ENCODE assay signal across 8 cellular contexts in genomic region chr9:128438343-128439109, GRCh38. TPM values are rescaled to one million over a fixed set of nuclear protein-coding genes. Genes with fewer than 3 reads are reported as not detected.
DNase-seq lines count a peak whose midpoint lies in the region; ATAC-seq and TF ChIP-seq lines count a peak whose summit lies in the region.

No MANE protein-coding gene starts in this region.

- no peaks in the 10 kb centered on the region for H3K9me3 ChIP-seq in DOHH2 (ENCODE audit: control insufficient read depth, insufficient read depth, low read length)

- no peaks in the 10 kb centered on the region for H3F3A ChIP-seq in DOHH2 (ENCODE audit: control insufficient read depth, insufficient read depth)

- no peaks in the 10 kb centered on the region for H3K36me3 Mint-ChIP-seq in activated CD4-positive, alpha-beta T cell treated with anti-CD3 and anti-CD28 coated beads for 36 hours (ENCODE audit: low read depth)
- peaks cover 5% of the 10 kb centered on the region for H3K36me3 Mint-ChIP-seq in chondrocyte (ENCODE audit: low read depth)

- H3K27me3 ChIP-seq in DOHH2 (ENCODE audit: control insufficient read depth, low read length) = no peaks in the 10 kb centered on the region

- peaks cover 2% of the 10 kb centered on the region for H3K4me1 Mint-ChIP-seq in activated CD4-positive, alpha-beta T cell treated with anti-CD3 and anti-CD28 coated beads for 36 hours
- peaks cover 2% of the 10 kb centered on the region for H3K4me1 Mint-ChIP-seq in chondrocyte (ENCODE audit: low read depth)

- H3K27ac Mint-ChIP-seq in activated CD4-positive, alpha-beta T cell treated with anti-CD3 and anti-CD28 coated beads for 36 hours = no peak overlapping the region
- H3K27ac Mint-ChIP-seq in chondrocyte (ENCODE audit: unreplicated experiment) = no peak overlapping the region

- POLR2A ChIA-PET in activated CD4-positive, alpha-beta T cell treated with anti-CD3 and anti-CD28 coated beads for 36 hours (lab: Charles Lee) = no interaction called here

- ATAC-seq in HG02981 (IDR thresholded peaks at IDR 0.05; ENCODE audit: unreplicated experiment) (peak; percentile 48), GM18873 (IDR thresholded peaks at IDR 0.05; ENCODE audit: low FRiP score, unreplicated experiment) (no peak)
- peak; percentile 100 for ATAC-seq in activated CD4-positive, alpha-beta T cell treated with anti-CD3 and anti-CD28 coated beads for 36 hours

- no peak overlapping the region for H3K27ac ChIP-seq in DOHH2 (ENCODE audit: low read depth, low read length)

- CTCF ChIA-PET in activated CD4-positive, alpha-beta T cell treated with anti-CD3 and anti-CD28 coated beads for 36 hours (lab: Charles Lee) = interaction anchor here (0.5 to 2.0 kb wide), 27 partner anchors 9 to 581 kb away, joined by 3 to 17 read pairs (median 3); partner anchors contain the start of genes GOLGA2, ODF2 and SWI5

- intact Hi-C loops in activated CD4-positive, alpha-beta T cell treated with anti-CD3 and anti-CD28 coated beads for 36 hours (cut with DNase I, micrococcal nuclease) = no loop called here

- no peak overlapping the region for H3K4me3 Mint-ChIP-seq in activated CD4-positive, alpha-beta T cell treated with anti-CD3 and anti-CD28 coated beads for 36 hours
- H3K4me3 Mint-ChIP-seq in chondrocyte (ENCODE audit: unreplicated experiment) = no peak overlapping the region

- no peaks in the 10 kb centered on the region for H3K36me3 ChIP-seq in DOHH2 (ENCODE audit: control insufficient read depth, low read length)

- peak; percentile 78 for DNase-seq in NCI-H510A treated with DMSO at 0.1 percent for 48 hours (lab: John Stamatoyannopoulos, UW)
- DNase-seq in activated CD4-positive, alpha-beta T cell treated with anti-CD3 and anti-CD28 coated beads for 36 hours = peak; percentile 93
- DNase-seq in chondrocyte (ENCODE audit: low spot score) = no peak
- peak; percentile 87 for DNase-seq in left kidney (ENCODE audit: low read depth, low spot score)
- DNase-seq in stimulated activated CD4-positive, alpha-beta T cell treated with anti-CD3 and anti-CD28 coated beads, Interleukin-4, amount 100 ng/mL, for 48 hours (ENCODE audit: low read depth in 2 of 2) = peak; percentile 82 to 95

- no peaks in the 10 kb centered on the region for H3K9me3 Mint-ChIP-seq in activated CD4-positive, alpha-beta T cell treated with anti-CD3 and anti-CD28 coated beads for 36 hours (ENCODE audit: low read depth)
- no peaks in the 10 kb centered on the region for H3K9me3 Mint-ChIP-seq in chondrocyte (ENCODE audit: low read depth)

- peaks cover 8% of the 10 kb centered on the region for H3K4me1 ChIP-seq in DOHH2 (ENCODE audit: control insufficient read depth, low read length)

- no peak overlapping the region for H3K4me3 ChIP-seq in DOHH2 (ENCODE audit: low read length)

- H3K9me2 ChIP-seq in DOHH2 (replicated peaks; ENCODE audit: control insufficient read depth, low read length) = no peaks in the 10 kb centered on the region

- H3K79me2 ChIP-seq in DOHH2 (ENCODE audit: control insufficient read depth, low read length) = no peaks in the 10 kb centered on the region

- H4K20me1 ChIP-seq in DOHH2 (ENCODE audit: control insufficient read depth, insufficient read depth, low read depth, low read length) = no peaks in the 10 kb centered on the region

- H3K4me2 ChIP-seq in DOHH2 (ENCODE audit: low read length) = peak overlapping the region; percentile 24

- H3K27me3 Mint-ChIP-seq in activated CD4-positive, alpha-beta T cell treated with anti-CD3 and anti-CD28 coated beads for 36 hours = no peaks in the 10 kb centered on the region
- H3K27me3 Mint-ChIP-seq in chondrocyte (ENCODE audit: low read depth) = no peaks in the 10 kb centered on the region

- TF ChIP-seq CTCF in DOHH2 (IDR thresholded peaks at IDR 0.05; ENCODE audit: low read depth, low read length, poor library complexity, severe bottlenecking) (peak; percentile 96), chondrocyte (IDR thresholded peaks at IDR 0.05) (peak; percentile 94)

RNA-seq across cellular contexts. Expression of gene ODF2, which starts 17.3 kb away (rescaled TPM):
- 10 to 100 TPM; 73.5 to 86.4 TPM for total RNA-seq in activated CD4-positive, alpha-beta T cell treated with anti-CD3 and anti-CD28 coated beads for 36 hours
- 25.6 to 34.1 TPM (median 28.7 TPM) in 3 replicates for total RNA-seq in chondrocyte

RNA-seq across cellular contexts. Expression of gene CERCAM, which starts 17.9 kb away (rescaled TPM):
- under 1 TPM; 0.75 to 0.79 TPM for total RNA-seq in activated CD4-positive, alpha-beta T cell treated with anti-CD3 and anti-CD28 coated beads for 36 hours
- total RNA-seq in chondrocyte = 217 to 282 TPM (median 280 TPM) in 3 replicates

Comparison
In these comparisons a context has a peak if more than half of its experiments do, and no peak if none do; other contexts are left out.
1. RNA of gene CERCAM, which starts 17.9 kb away (total RNA-seq): 217 to 282 TPM in chondrocyte; 0.75 to 0.79 TPM in activated CD4-positive, alpha-beta T cell treated with anti-CD3 and anti-CD28 coated beads for 36 hours; every median in the first group is over 100 times any median in the second.